ENCODE assay signal across 24 cellular contexts in the genomic region with DNA sequence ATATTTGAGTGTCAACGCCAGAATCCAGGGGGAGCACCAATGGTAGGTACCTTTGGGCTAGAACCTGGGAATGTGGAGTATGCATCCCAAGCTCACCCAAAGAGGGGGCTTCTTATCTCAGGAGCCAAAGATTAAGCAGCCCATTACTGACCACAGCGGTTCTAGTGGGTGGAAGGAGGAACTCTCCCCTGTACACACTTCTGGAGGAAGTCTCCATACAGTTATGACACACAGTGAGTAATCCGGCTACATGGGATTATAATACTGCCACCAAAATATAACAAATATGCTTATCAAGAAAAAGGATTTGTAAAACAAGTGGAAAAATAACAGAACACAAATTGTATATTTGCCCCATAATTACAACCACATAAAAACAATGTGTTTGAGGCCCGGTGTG. TPM values are rescaled to one million over a fixed set of nuclear protein-coding genes. Genes with fewer than 3 reads are reported as not detected.
A peak's percentile ranks its signal among the peaks of the same experiment; 100 is the strongest.
DNase-seq lines count a peak whose midpoint lies in the region; ATAC-seq, FAIRE-seq and TF ChIP-seq lines count a peak whose summit lies in the region.
"Had no signal": no experiment of that assay in that cellular context is flagged by ENCODE, and none has a peak within 500 bp of the region (broad histone marks: within the 10 kb centered on the region; RNA-seq: fewer than 3 reads in every experiment).

No MANE protein-coding gene starts in this region.

- H3K27ac Mint-ChIP-seq in astrocyte (ENCODE audit: unreplicated experiment): no peak overlapping the region
- no peak overlapping the region for H3K27ac Mint-ChIP-seq in activated T-cell treated with anti-CD3 and anti-CD28 coated beads, Interleukin-2, amount 50 U/mL, for 72 hours
- H3K27ac Mint-ChIP-seq: activated CD4-positive, alpha-beta T cell treated with anti-CD3 and anti-CD28 coated beads for 36 hours; activated CD8-positive, alpha-beta memory T cell treated with anti-CD3 and anti-CD28 coated beads, Interleukin-2, amount 10 ng/mL, durations not matched to agents 7 days and 5 days; CD4-positive, CD25-positive, alpha-beta regulatory T cell had no signal

- H2AFZ ChIP-seq in astrocyte (ENCODE audit: low read depth, low read length): no peak overlapping the region

- H3K4me3 ChIP-seq in astrocyte (ENCODE audit: insufficient read depth, low read depth, low read length): no peak overlapping the region
- H3K4me3 ChIP-seq: K562, right atrium auricular region, stomach had no signal

- H3K79me2 ChIP-seq in astrocyte (ENCODE audit: insufficient read depth, low read length): peaks cover 98% of the 10 kb centered on the region

- H3K36me3 ChIP-seq in astrocyte (ENCODE audit: insufficient read depth, low read length): no peaks in the 10 kb centered on the region
- H3K36me3 ChIP-seq: right atrium auricular region, stomach had no signal

- H3K27me3 Mint-ChIP-seq in astrocyte (ENCODE audit: low read depth, unreplicated experiment): no peaks in the 10 kb centered on the region
- H3K27me3 Mint-ChIP-seq in activated T-cell treated with anti-CD3 and anti-CD28 coated beads, Interleukin-2, amount 50 U/mL, for 72 hours (ENCODE audit: low read depth): peaks cover 20% of the 10 kb centered on the region

- no peak overlapping the region for H3K27ac ChIP-seq in astrocyte (ENCODE audit: low read depth, low read length)
- H3K27ac ChIP-seq: right atrium auricular region, stomach had no signal

- H3K9ac ChIP-seq in astrocyte (ENCODE audit: low read length): no peak overlapping the region

- H3K9me3 ChIP-seq in astrocyte (ENCODE audit: insufficient read depth, low read depth, low read length): no peaks in the 10 kb centered on the region
- H3K9me3 ChIP-seq: right atrium auricular region, stomach had no signal

- H3K4me3 Mint-ChIP-seq in astrocyte (ENCODE audit: unreplicated experiment): no peak overlapping the region
- H3K4me3 Mint-ChIP-seq in activated T-cell treated with anti-CD3 and anti-CD28 coated beads, Interleukin-2, amount 50 U/mL, for 72 hours: no peak overlapping the region
- H3K4me3 Mint-ChIP-seq: activated CD4-positive, alpha-beta T cell treated with anti-CD3 and anti-CD28 coated beads for 36 hours; activated CD8-positive, alpha-beta memory T cell treated with anti-CD3 and anti-CD28 coated beads, Interleukin-2, amount 10 ng/mL, durations not matched to agents 7 days and 5 days; CD4-positive, CD25-positive, alpha-beta regulatory T cell; central memory CD8-positive, alpha-beta T cell had no signal

- TF ChIP-seq CTCF in astrocyte (IDR thresholded peaks at IDR 0.05; ENCODE audit: insufficient read depth, low read depth, low read length): no peak

- no peaks in the 10 kb centered on the region for H3K9me3 Mint-ChIP-seq in astrocyte (ENCODE audit: unreplicated experiment)
- H3K9me3 Mint-ChIP-seq in activated T-cell treated with anti-CD3 and anti-CD28 coated beads, Interleukin-2, amount 50 U/mL, for 72 hours: no peaks in the 10 kb centered on the region
- H3K9me3 Mint-ChIP-seq: CD4-positive, CD25-positive, alpha-beta regulatory T cell; central memory CD8-positive, alpha-beta T cell had no signal

- H3K36me3 Mint-ChIP-seq in astrocyte (ENCODE audit: low read depth, unreplicated experiment): peaks cover 4% of the 10 kb centered on the region
- H3K36me3 Mint-ChIP-seq in activated T-cell treated with anti-CD3 and anti-CD28 coated beads, Interleukin-2, amount 50 U/mL, for 72 hours (ENCODE audit: insufficient read depth in 2 of 2): no peaks in the 10 kb centered on the region
- H3K36me3 Mint-ChIP-seq: activated CD8-positive, alpha-beta memory T cell treated with anti-CD3 and anti-CD28 coated beads, Interleukin-2, amount 10 ng/mL, durations not matched to agents 7 days and 5 days; CD4-positive, CD25-positive, alpha-beta regulatory T cell had no signal

- DNase-seq in CD1c-positive myeloid dendritic cell (ENCODE audit: extremely low spot score): peak; percentile 73
- DNase-seq in M059J (ENCODE audit: low read depth): peak; percentile 51
- DNase-seq in astrocyte (ENCODE audit: low read depth): peak; percentile 46
- peak; percentile 69 for DNase-seq in iris pigment epithelial cell (ENCODE audit: low read depth)
- no peak for DNase-seq in DMS153 (lab: John Stamatoyannopoulos, UW)
- no peak for DNase-seq in COLO668 (lab: John Stamatoyannopoulos, UW; ENCODE audit: unreplicated experiment)
- DNase-seq in activated T-cell treated with anti-CD3 and anti-CD28 coated beads, Interleukin-2, amount 50 U/mL, for 72 hours: no peak
- DNase-seq: ACHN; activated CD4-positive, alpha-beta T cell treated with anti-CD3 and anti-CD28 coated beads for 36 hours; activated CD8-positive, alpha-beta memory T cell treated with anti-CD3 and anti-CD28 coated beads, Interleukin-2, amount 10 ng/mL, durations not matched to agents 7 days and 5 days; amniotic stem cell; CD4-positive, CD25-positive, alpha-beta regulatory T cell; effector memory CD4-positive, alpha-beta T cell; left colon; NCI-H1105 treated with DMSO at 0.1 percent for 48 hours; NCI-H748 treated with DMSO at 0.1 percent for 48 hours; stomach; T1000 had no signal

- H3K27me3 ChIP-seq in astrocyte (ENCODE audit: insufficient read depth, low read length): no peaks in the 10 kb centered on the region
- H3K27me3 ChIP-seq: right atrium auricular region, stomach had no signal

- peaks cover 33% of the 10 kb centered on the region for H3K4me1 Mint-ChIP-seq in astrocyte (ENCODE audit: low read depth, unreplicated experiment)
- H3K4me1 Mint-ChIP-seq in activated T-cell treated with anti-CD3 and anti-CD28 coated beads, Interleukin-2, amount 50 U/mL, for 72 hours (ENCODE audit: low read depth): peaks cover 3% of the 10 kb centered on the region
- H3K4me1 Mint-ChIP-seq: activated CD4-positive, alpha-beta T cell treated with anti-CD3 and anti-CD28 coated beads for 36 hours; CD4-positive, CD25-positive, alpha-beta regulatory T cell; central memory CD8-positive, alpha-beta T cell had no signal

- peaks cover 15% of the 10 kb centered on the region for H3K4me1 ChIP-seq in astrocyte (ENCODE audit: insufficient read depth, low read length)

- FAIRE-seq in astrocyte (lab: Jason Lieb, UNC): no peak
- FAIRE-seq: GM18507, K562 had no signal

- no peak for ATAC-seq in HG02642 (IDR thresholded peaks at IDR 0.05; ENCODE audit: poor library complexity, unreplicated experiment)
- no peak for ATAC-seq in activated T-cell treated with anti-CD3 and anti-CD28 coated beads, Interleukin-2, amount 50 U/mL, for 72 hours (replicated peaks in 1 of 2)
- ATAC-seq: activated CD4-positive, alpha-beta T cell treated with anti-CD3 and anti-CD28 coated beads for 36 hours; activated CD8-positive, alpha-beta memory T cell treated with anti-CD3 and anti-CD28 coated beads, Interleukin-2, amount 10 ng/mL, durations not matched to agents 7 days and 5 days; K562; left colon; Panc1 had no signal

- peaks cover 88% of the 10 kb centered on the region for H4K20me1 ChIP-seq in astrocyte (ENCODE audit: insufficient read depth, low read length)

- peak overlapping the region; percentile 54 for H3K4me2 ChIP-seq in astrocyte (ENCODE audit: low read length)

RNA-seq across cellular contexts. Expression of gene MYO1E, which starts 8.4 kb away (rescaled TPM):
- total RNA-seq in M059J (2014; rRNA removed; shearing (Covaris generic)): 131 and 141 TPM in 2 replicates
- total RNA-seq in astrocyte: 227 and 244 TPM in 2 replicates
- 1 to 10 TPM; 1.9 to 4.6 TPM for total RNA-seq in activated T-cell treated with anti-CD3 and anti-CD28 coated beads, Interleukin-2, amount 50 U/mL, for 72 hours

Comparison
In these comparisons a context has a peak if more than half of its experiments do, and no peak if none do; other contexts are left out.
1. DNase-seq: peak in CD1c-positive myeloid dendritic cell (single experiment), M059J (single experiment), astrocyte (single experiment) and iris pigment epithelial cell (single experiment); none in DMS153 (single experiment), COLO668 (single experiment) and activated T-cell treated with anti-CD3 and anti-CD28 coated beads, Interleukin-2, amount 50 U/mL, for 72 hours (0 of 2).
2. RNA of gene MYO1E, which starts 8.4 kb away (total RNA-seq): 227 to 244 TPM in astrocyte and 131 to 141 TPM in M059J; 1.9 to 4.6 TPM in activated T-cell treated with anti-CD3 and anti-CD28 coated beads, Interleukin-2, amount 50 U/mL, for 72 hours; every median in the first group is over 10 times any median in the second.